In genomic region chr4:7430368-7430964, GRCh38 we compare ENCODE assay signal across 18 cellular contexts. TPM values are rescaled to one million over a fixed set of nuclear protein-coding genes. Genes with fewer than 3 reads are reported as not detected.
DNase-seq lines count a peak whose midpoint lies in the region; ATAC-seq, FAIRE-seq and TF ChIP-seq lines count a peak whose summit lies in the region.
"Had no signal": no experiment of that assay in that cellular context is flagged by ENCODE, and none has a peak within 500 bp of the region (broad histone marks: within the 10 kb centered on the region; RNA-seq: fewer than 3 reads in every experiment).

No MANE protein-coding gene starts in this region.

- POLR2A ChIA-PET in RWPE1 (lab: Yijun Ruan, JAX; ENCODE audit: low non-redundant PET): no interaction called here

- WGBS in suprapubic skin: 43% methylated on average over 10 of the region's 16 CpGs

- no peak for ATAC-seq in GM21717 (IDR thresholded peaks at IDR 0.05; ENCODE audit: unreplicated experiment)
- ATAC-seq: stimulated activated naive B cell treated with anti-CD40 and anti-IgM and Interleukin-4, amounts not matched to agents 10 μg/mL and 1 μg/mL and 100 μg/mL, for 72 hours had no signal

- H2AFZ ChIP-seq in keratinocyte (ENCODE audit: control insufficient read depth, low read length): no peak overlapping the region

- peaks cover 9% of the 10 kb centered on the region for H3K27me3 ChIP-seq in keratinocyte (ENCODE audit: control insufficient read depth, extremely low read depth, insufficient read depth, low read length)
- no peaks in the 10 kb centered on the region for H3K27me3 ChIP-seq in suprapubic skin
- H3K27me3 ChIP-seq: uterus had no signal

- no peaks in the 10 kb centered on the region for H3K27me3 Mint-ChIP-seq in activated naive CD4-positive, alpha-beta T cell treated with anti-CD3 and anti-CD28 coated beads, Interleukin-2, amount 10 ng/mL, durations not matched to agents 7 days and 5 days
- no peaks in the 10 kb centered on the region for H3K27me3 Mint-ChIP-seq in activated naive CD4-positive, alpha-beta T cell treated with anti-CD3 and anti-CD28 coated beads for 36 hours (ENCODE audit: low read depth)
- H3K27me3 Mint-ChIP-seq: stimulated activated naive B cell treated with anti-CD40 and anti-IgM and Interleukin-4, amounts not matched to agents 10 μg/mL and 1 μg/mL and 100 μg/mL, for 72 hours had no signal

- H3K4me3 ChIP-seq in keratinocyte (ENCODE audit: control insufficient read depth in 2 of 3, extremely low read depth in 1 of 3, insufficient read depth in 2 of 3, low read depth in 1 of 3, low read length in 3 of 3) (no peak overlapping the region), suprapubic skin (no peak overlapping the region)
- H3K4me3 ChIP-seq: uterus had no signal

- no peaks in the 10 kb centered on the region for H4K20me1 ChIP-seq in keratinocyte (ENCODE audit: control insufficient read depth, extremely low read depth, insufficient read depth, low read length)

- no peak overlapping the region for H3K4me3 Mint-ChIP-seq in activated naive CD4-positive, alpha-beta T cell treated with anti-CD3 and anti-CD28 coated beads, Interleukin-2, amount 10 ng/mL, durations not matched to agents 7 days and 5 days
- H3K4me3 Mint-ChIP-seq in activated naive CD4-positive, alpha-beta T cell treated with anti-CD3 and anti-CD28 coated beads for 36 hours: no peak overlapping the region
- H3K4me3 Mint-ChIP-seq: stimulated activated naive B cell treated with anti-CD40 and anti-IgM and Interleukin-4, amounts not matched to agents 10 μg/mL and 1 μg/mL and 100 μg/mL, for 72 hours had no signal

- intact Hi-C loops in activated naive CD4-positive, alpha-beta T cell treated with anti-CD3 and anti-CD28 coated beads for 36 hours (cut with micrococcal nuclease): no loop called here

- no peaks in the 10 kb centered on the region for H3K9me3 ChIP-seq in keratinocyte (ENCODE audit: control insufficient read depth, low read depth, low read length)
- H3K9me3 ChIP-seq in suprapubic skin: no peaks in the 10 kb centered on the region
- H3K9me3 ChIP-seq: uterus had no signal

- H3K36me3 Mint-ChIP-seq in activated naive CD4-positive, alpha-beta T cell treated with anti-CD3 and anti-CD28 coated beads, Interleukin-2, amount 10 ng/mL, durations not matched to agents 7 days and 5 days: no peaks in the 10 kb centered on the region
- H3K36me3 Mint-ChIP-seq in activated naive CD4-positive, alpha-beta T cell treated with anti-CD3 and anti-CD28 coated beads for 36 hours (ENCODE audit: low read depth): no peaks in the 10 kb centered on the region
- H3K36me3 Mint-ChIP-seq: stimulated activated naive B cell treated with anti-CD40 and anti-IgM and Interleukin-4, amounts not matched to agents 10 μg/mL and 1 μg/mL and 100 μg/mL, for 72 hours had no signal

- CTCF ChIA-PET in activated naive CD4-positive, alpha-beta T cell treated with anti-CD3 and anti-CD28 coated beads, Interleukin-2, amount 10 ng/mL, durations not matched to agents 7 days and 5 days (lab: Charles Lee): interaction anchor here (1.4 kb wide), 1 partner anchor 290 kb away, joined by 3 read pairs; no protein-coding TSS in a partner anchor
- CTCF ChIA-PET in activated naive CD4-positive, alpha-beta T cell treated with anti-CD3 and anti-CD28 coated beads for 36 hours (lab: Charles Lee): no interaction called here
- CTCF ChIA-PET in RWPE1 (lab: Yijun Ruan, JAX): no interaction called here

- no peaks in the 10 kb centered on the region for H3K9me3 Mint-ChIP-seq in activated naive CD4-positive, alpha-beta T cell treated with anti-CD3 and anti-CD28 coated beads, Interleukin-2, amount 10 ng/mL, durations not matched to agents 7 days and 5 days
- H3K9me3 Mint-ChIP-seq in activated naive CD4-positive, alpha-beta T cell treated with anti-CD3 and anti-CD28 coated beads for 36 hours: no peaks in the 10 kb centered on the region
- H3K9me3 Mint-ChIP-seq: stimulated activated naive B cell treated with anti-CD40 and anti-IgM and Interleukin-4, amounts not matched to agents 10 μg/mL and 1 μg/mL and 100 μg/mL, for 72 hours had no signal

- no peaks in the 10 kb centered on the region for H3K4me1 Mint-ChIP-seq in activated naive CD4-positive, alpha-beta T cell treated with anti-CD3 and anti-CD28 coated beads, Interleukin-2, amount 10 ng/mL, durations not matched to agents 7 days and 5 days
- H3K4me1 Mint-ChIP-seq in activated naive CD4-positive, alpha-beta T cell treated with anti-CD3 and anti-CD28 coated beads for 36 hours (ENCODE audit: low read depth): no peaks in the 10 kb centered on the region
- H3K4me1 Mint-ChIP-seq: stimulated activated naive B cell treated with anti-CD40 and anti-IgM and Interleukin-4, amounts not matched to agents 10 μg/mL and 1 μg/mL and 100 μg/mL, for 72 hours had no signal

- no peaks in the 10 kb centered on the region for H3K36me3 ChIP-seq in keratinocyte (ENCODE audit: control insufficient read depth in 2 of 2, extremely low read depth in 1 of 2, insufficient read depth in 2 of 2, low read length in 2 of 2)
- no peaks in the 10 kb centered on the region for H3K36me3 ChIP-seq in suprapubic skin
- H3K36me3 ChIP-seq: uterus had no signal

- TF ChIP-seq EP300 in suprapubic skin (IDR thresholded peaks at IDR 0.05): no peak

- no peak overlapping the region for H3K9ac ChIP-seq in keratinocyte (ENCODE audit: control insufficient read depth, extremely low read depth, insufficient read depth, low read length)
- H3K9ac ChIP-seq: KMS-11 had no signal

- TF ChIP-seq CTCF in RWPE1 (conservative IDR thresholded peaks at IDR 0.05; ENCODE audit: low read depth) (no peak), keratinocyte (optimal IDR thresholded peaks at IDR 0.05 in 1 of 3, IDR thresholded peaks at IDR 0.05 in 1 of 3, conservative IDR thresholded peaks at IDR 0.05 in 1 of 3; ENCODE audit: extremely low read depth in 1 of 3, insufficient read depth in 2 of 3, low read length in 3 of 3) (peak in 1 of 3 experiments; percentile 3), suprapubic skin (IDR thresholded peaks at IDR 0.05) (no peak)

- H3K4me1 ChIP-seq in keratinocyte (ENCODE audit: control insufficient read depth, extremely low read depth, insufficient read depth, low read length) (peaks cover 16% of the 10 kb centered on the region), suprapubic skin (peaks cover 4% of the 10 kb centered on the region)
- H3K4me1 ChIP-seq: uterus had no signal

- no peak for TF ChIP-seq POLR2A in suprapubic skin (IDR thresholded peaks at IDR 0.05)

- H3K79me2 ChIP-seq in keratinocyte (ENCODE audit: control insufficient read depth, insufficient read depth, low read length): no peaks in the 10 kb centered on the region

- no peaks in the 10 kb centered on the region for H3K9me1 ChIP-seq in keratinocyte (ENCODE audit: control insufficient read depth, extremely low read depth, insufficient read depth, low read length)

- H3K27ac ChIP-seq in RWPE1 (peak overlapping the region; percentile 77), keratinocyte (ENCODE audit: control insufficient read depth, insufficient read depth, low read length) (no peak overlapping the region), suprapubic skin (no peak overlapping the region)
- H3K27ac ChIP-seq: HL-60, KMS-11, uterus had no signal

- DNase-seq in activated naive CD4-positive, alpha-beta T cell treated with anti-CD3 and anti-CD28 coated beads, Interleukin-2, amount 10 ng/mL, durations not matched to agents 7 days and 5 days: peak; percentile 9
- DNase-seq in activated naive CD4-positive, alpha-beta T cell treated with anti-CD3 and anti-CD28 coated beads for 36 hours: no peak
- DNase-seq in RWPE1 (ENCODE audit: low spot score) (peak; percentile 60), keratinocyte (ENCODE audit: low read depth, low spot score) (peak; percentile 19), suprapubic skin (ENCODE audit: low spot score in 2 of 2) (peak; percentile 52 to 72), DMS79 (lab: John Stamatoyannopoulos, UW) (no peak), NCI-H187 treated with DMSO at 0.1 percent for 48 hours (lab: John Stamatoyannopoulos, UW) (no peak)
- DNase-seq: activated CD4-positive, alpha-beta T cell treated with anti-CD3 and anti-CD28 coated beads for 48 hours; kidney glomerular epithelial cell; NCI-H1417; NCI-H345; NK-92 treated with Interleukin-12 subunit alpha and Interleukin-12 subunit beta, amount 100 ng/mL, for 24 hours; SIG-M5; stimulated activated naive B cell treated with anti-CD40 and anti-IgM and Interleukin-4, amounts not matched to agents 10 μg/mL and 1 μg/mL and 100 μg/mL, for 72 hours; uterus had no signal

- peak; percentile 60 for FAIRE-seq in keratinocyte (lab: Jason Lieb, UNC)

- no peak overlapping the region for H3K27ac Mint-ChIP-seq in activated naive CD4-positive, alpha-beta T cell treated with anti-CD3 and anti-CD28 coated beads, Interleukin-2, amount 10 ng/mL, durations not matched to agents 7 days and 5 days
- no peak overlapping the region for H3K27ac Mint-ChIP-seq in activated naive CD4-positive, alpha-beta T cell treated with anti-CD3 and anti-CD28 coated beads for 36 hours
- H3K27ac Mint-ChIP-seq: stimulated activated naive B cell treated with anti-CD40 and anti-IgM and Interleukin-4, amounts not matched to agents 10 μg/mL and 1 μg/mL and 100 μg/mL, for 72 hours had no signal

- dilution Hi-C loops in keratinocyte (cut with MboI; ENCODE audit: extremely low pct_ligation_motif_present, low sequenced_read_pairs): no loop called here

- no peak overlapping the region for H3K4me2 ChIP-seq in keratinocyte (ENCODE audit: control insufficient read depth, extremely low read depth, insufficient read depth, low read depth, low read length)
- H3K4me2 ChIP-seq: KMS-11 had no signal

RNA-seq across cellular contexts. Expression of gene PSAPL1, which starts 4.3 kb away (rescaled TPM):
- not detected for total RNA-seq in activated naive CD4-positive, alpha-beta T cell treated with anti-CD3 and anti-CD28 coated beads for 36 hours
- 0.01 to 0.05 TPM (median 0.03 TPM) in 3 replicates for polyA plus RNA-seq in keratinocyte
- polyA plus RNA-seq in keratinocyte (2011; ENCODE audit: low read depth): 1.8 TPM
- not detected in 2 replicates for polyA plus RNA-seq in keratinocyte (2011; cell fraction: cytosol; rRNA removed)
- polyA plus RNA-seq in keratinocyte (2011; cell fraction: nucleus; rRNA removed): 0.05 TPM in 2 replicates
- 0.03 and 5.2 TPM in 2 replicates for polyA plus RNA-seq in keratinocyte (2012; ENCODE audit: low replicate concordance)
- 0.10 TPM in 1 of 3 replicates, not detected in the others for polyA minus RNA-seq in keratinocyte
- not detected for polyA minus RNA-seq in keratinocyte (2011; cell fraction: cytosol; rRNA and poly(A)+ RNA removed)
- polyA minus RNA-seq in keratinocyte (2011; cell fraction: nucleus; rRNA and poly(A)+ RNA removed): 0.32 TPM in 1 of 2 replicates, not detected in the other
- total RNA-seq in suprapubic skin: 100 to 1,000 TPM in 3 of 4 donors, 10 to 100 TPM in 1; 16.4 to 268 (median 137) TPM
- total RNA-seq: uterus had no signal

Comparison
In these comparisons a context has a peak if more than half of its experiments do, and no peak if none do; other contexts are left out.
1. DNase-seq: peak in activated naive CD4-positive, alpha-beta T cell treated with anti-CD3 and anti-CD28 coated beads, Interleukin-2, amount 10 ng/mL, durations not matched to agents 7 days and 5 days (single experiment), RWPE1 (single experiment), keratinocyte (single experiment) and suprapubic skin (2 of 2); none in activated naive CD4-positive, alpha-beta T cell treated with anti-CD3 and anti-CD28 coated beads for 36 hours (single experiment), DMS79 (single experiment) and NCI-H187 treated with DMSO at 0.1 percent for 48 hours (single experiment).
2. RNA of gene PSAPL1, which starts 4.3 kb away (total RNA-seq): 16.4 to 268 TPM in suprapubic skin; not detected in activated naive CD4-positive, alpha-beta T cell treated with anti-CD3 and anti-CD28 coated beads for 36 hours; every median in the first group is over 10 times any median in the second.